ENCODE assay signal across 21 cellular contexts in the genomic region with DNA sequence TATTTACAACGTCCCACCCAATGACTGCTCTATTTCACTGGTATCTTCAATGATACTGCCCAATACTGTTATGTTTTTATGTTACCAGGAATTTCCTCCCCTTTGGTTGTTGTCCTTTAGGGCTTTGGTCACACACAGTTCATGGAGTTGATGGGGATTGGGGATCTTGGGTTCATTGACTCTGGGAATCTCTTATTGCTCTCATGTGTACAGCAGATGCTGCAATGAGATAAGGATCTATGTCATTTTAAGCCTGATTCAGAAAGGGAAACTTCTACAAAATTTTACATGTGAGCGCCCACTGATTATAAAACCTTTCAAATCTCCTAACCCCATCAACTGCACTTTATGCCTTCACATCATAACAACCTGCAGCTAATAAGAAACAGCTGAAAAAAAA.
"Had no signal": no experiment of that assay in that cellular context is flagged by ENCODE, and none has a peak within 500 bp of the region (broad histone marks: within the 10 kb centered on the region; RNA-seq: fewer than 3 reads in every experiment).

No MANE protein-coding gene starts in this region.

- H3K36me3 ChIP-seq: tibial nerve, uterus had no signal

- H3K27me3 Mint-ChIP-seq: activated B cell treated with CpG ODN at 0.5 μM for 24 hours; activated CD4-positive, alpha-beta memory T cell treated with anti-CD3 and anti-CD28 coated beads, Interleukin-2, amount 10 ng/mL, durations not matched to agents 7 days and 5 days; activated CD8-positive, alpha-beta memory T cell treated with anti-CD3 and anti-CD28 coated beads, Interleukin-2, amount 10 ng/mL, durations not matched to agents 7 days and 5 days; activated naive CD8-positive, alpha-beta T cell treated with anti-CD3 and anti-CD28 coated beads for 36 hours; natural killer cell treated with Interleukin-12 subunit alpha and Interleukin-12 subunit beta and Interleukin-15 and Interleukin-18, amount 100 ng/mL, for 72 hours; stimulated activated naive CD8-positive, alpha-beta T cell treated with anti-CD3 and anti-CD28 coated beads, Interleukin-15, Interleukin-2, amounts not matched to agents 100 ng/mL and 50 ng/mL, for 24 hours had no signal

- H3K4me3 Mint-ChIP-seq: activated B cell treated with CpG ODN at 0.5 μM for 24 hours; activated CD4-positive, alpha-beta memory T cell treated with anti-CD3 and anti-CD28 coated beads, Interleukin-2, amount 10 ng/mL, durations not matched to agents 7 days and 5 days; activated CD8-positive, alpha-beta memory T cell treated with anti-CD3 and anti-CD28 coated beads, Interleukin-2, amount 10 ng/mL, durations not matched to agents 7 days and 5 days; activated naive CD8-positive, alpha-beta T cell treated with anti-CD3 and anti-CD28 coated beads for 36 hours; mesothelial cell of epicardium; natural killer cell treated with Interleukin-12 subunit alpha and Interleukin-12 subunit beta and Interleukin-15 and Interleukin-18, amount 100 ng/mL, for 72 hours; stimulated activated naive CD8-positive, alpha-beta T cell treated with anti-CD3 and anti-CD28 coated beads, Interleukin-15, Interleukin-2, amounts not matched to agents 100 ng/mL and 50 ng/mL, for 24 hours; T-helper 2 cell treated with Interferon-gamma antibody and Interleukin-4, amounts not matched to agents 5 μg/mL and 100 μg/mL, for 36 hours had no signal

- DNase-seq: activated B cell treated with CpG ODN at 0.5 μM for 24 hours; activated CD4-positive, alpha-beta memory T cell treated with anti-CD3 and anti-CD28 coated beads, Interleukin-2, amount 10 ng/mL, durations not matched to agents 7 days and 5 days; activated CD4-positive, alpha-beta T cell treated with anti-CD3 and anti-CD28 coated beads for 48 hours; activated CD8-positive, alpha-beta memory T cell treated with anti-CD3 and anti-CD28 coated beads, Interleukin-2, amount 10 ng/mL, durations not matched to agents 7 days and 5 days; activated naive CD8-positive, alpha-beta T cell treated with anti-CD3 and anti-CD28 coated beads for 36 hours; amygdala; dermis blood vessel endothelial cell; effector memory CD4-positive, alpha-beta T cell; foreskin keratinocyte; hippocampal formation; left colon; stimulated activated CD4-positive, alpha-beta T cell treated with anti-CD3 and anti-CD28 coated beads, Interleukin-12 subunit alpha, Interleukin-12 subunit beta, amount 100 ng/mL, for 4 hours; stimulated activated CD4-positive, alpha-beta T cell treated with anti-CD3 and anti-CD28 coated beads, Interleukin-2, amount 100 ng/mL, for 24 hours; uterus had no signal

- H3K4me1 ChIP-seq: foreskin keratinocyte, uterus had no signal

- H3K9me3 ChIP-seq: tibial nerve, uterus had no signal

- H3K4me3 ChIP-seq: lung, tibial nerve, uterus had no signal

- H3K36me3 Mint-ChIP-seq: activated CD8-positive, alpha-beta memory T cell treated with anti-CD3 and anti-CD28 coated beads, Interleukin-2, amount 10 ng/mL, durations not matched to agents 7 days and 5 days; activated naive CD8-positive, alpha-beta T cell treated with anti-CD3 and anti-CD28 coated beads for 36 hours; natural killer cell treated with Interleukin-12 subunit alpha and Interleukin-12 subunit beta and Interleukin-15 and Interleukin-18, amount 100 ng/mL, for 72 hours had no signal

- H3K9me3 Mint-ChIP-seq: activated B cell treated with CpG ODN at 0.5 μM for 24 hours; activated CD4-positive, alpha-beta memory T cell treated with anti-CD3 and anti-CD28 coated beads, Interleukin-2, amount 10 ng/mL, durations not matched to agents 7 days and 5 days; natural killer cell treated with Interleukin-12 subunit alpha and Interleukin-12 subunit beta and Interleukin-15 and Interleukin-18, amount 100 ng/mL, for 72 hours; stimulated activated naive CD8-positive, alpha-beta T cell treated with anti-CD3 and anti-CD28 coated beads, Interleukin-15, Interleukin-2, amounts not matched to agents 100 ng/mL and 50 ng/mL, for 24 hours; T-helper 2 cell treated with Interferon-gamma antibody and Interleukin-4, amounts not matched to agents 5 μg/mL and 100 μg/mL, for 36 hours had no signal

- ATAC-seq: activated CD8-positive, alpha-beta memory T cell treated with anti-CD3 and anti-CD28 coated beads, Interleukin-2, amount 10 ng/mL, durations not matched to agents 7 days and 5 days; foreskin keratinocyte; left colon; natural killer cell treated with Interleukin-12 subunit alpha and Interleukin-12 subunit beta and Interleukin-15 and Interleukin-18, amount 100 ng/mL, for 72 hours had no signal

- H3K27ac ChIP-seq: foreskin keratinocyte, tibial nerve, uterus had no signal

- H3K27me3 ChIP-seq: foreskin keratinocyte, tibial nerve, uterus had no signal

- H3K27ac Mint-ChIP-seq: activated B cell treated with CpG ODN at 0.5 μM for 24 hours; activated CD4-positive, alpha-beta memory T cell treated with anti-CD3 and anti-CD28 coated beads, Interleukin-2, amount 10 ng/mL, durations not matched to agents 7 days and 5 days; activated CD8-positive, alpha-beta memory T cell treated with anti-CD3 and anti-CD28 coated beads, Interleukin-2, amount 10 ng/mL, durations not matched to agents 7 days and 5 days; activated naive CD8-positive, alpha-beta T cell treated with anti-CD3 and anti-CD28 coated beads for 36 hours; mesothelial cell of epicardium; natural killer cell treated with Interleukin-12 subunit alpha and Interleukin-12 subunit beta and Interleukin-15 and Interleukin-18, amount 100 ng/mL, for 72 hours; progenitor cell of endocrine pancreas; stimulated activated naive CD8-positive, alpha-beta T cell treated with anti-CD3 and anti-CD28 coated beads, Interleukin-15, Interleukin-2, amounts not matched to agents 100 ng/mL and 50 ng/mL, for 24 hours; T-helper 2 cell treated with Interferon-gamma antibody and Interleukin-4, amounts not matched to agents 5 μg/mL and 100 μg/mL, for 36 hours had no signal

- H3K4me1 Mint-ChIP-seq: activated B cell treated with CpG ODN at 0.5 μM for 24 hours; activated CD4-positive, alpha-beta memory T cell treated with anti-CD3 and anti-CD28 coated beads, Interleukin-2, amount 10 ng/mL, durations not matched to agents 7 days and 5 days; activated CD8-positive, alpha-beta memory T cell treated with anti-CD3 and anti-CD28 coated beads, Interleukin-2, amount 10 ng/mL, durations not matched to agents 7 days and 5 days; activated naive CD8-positive, alpha-beta T cell treated with anti-CD3 and anti-CD28 coated beads for 36 hours had no signal
